8 cellular contexts compared by ENCODE assay signal in the genomic region with DNA sequence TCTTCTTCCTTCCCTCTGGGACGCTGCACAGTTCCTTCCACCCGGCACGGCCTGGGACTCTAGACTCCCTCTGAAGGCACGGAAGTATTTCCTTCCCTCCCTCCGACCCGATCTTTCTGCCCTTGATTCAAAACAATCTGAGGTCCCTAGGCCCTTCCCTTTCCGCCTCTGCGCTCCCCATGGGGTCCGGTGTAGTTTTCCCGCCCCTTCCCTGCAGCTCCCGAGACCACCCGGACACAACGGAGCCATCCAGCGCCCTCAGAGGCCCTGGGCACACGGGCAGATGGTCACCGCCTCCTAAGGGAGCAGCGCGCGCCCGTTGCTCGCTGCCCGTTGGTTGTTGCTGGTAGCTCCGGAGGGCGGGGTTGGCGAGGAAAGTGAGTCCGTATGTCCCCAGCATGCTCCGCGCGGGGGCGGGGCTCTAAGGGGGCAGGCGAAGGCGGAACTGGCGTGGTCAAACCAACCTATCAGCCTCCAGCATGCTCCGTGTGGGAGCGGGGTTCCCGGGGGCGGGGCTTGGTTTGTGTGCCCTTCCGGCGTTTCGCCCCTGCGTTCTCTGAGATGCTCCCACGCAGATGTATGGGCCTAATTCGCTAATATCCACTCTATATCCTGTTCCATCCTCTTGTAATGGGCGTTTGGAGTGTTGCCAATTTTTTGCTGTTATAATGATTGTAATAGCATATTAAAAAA. TPM values are rescaled to one million over a fixed set of nuclear protein-coding genes. Genes with fewer than 3 reads are reported as not detected.
A peak's percentile ranks its signal among the peaks of the same experiment; 100 is the strongest.
DNase-seq lines count a peak whose midpoint lies in the region; TF ChIP-seq lines count a peak whose summit lies in the region.

No MANE protein-coding gene starts in this region.

- H3K27me3 Mint-ChIP-seq in HFFc6 (ENCODE audit: insufficient read depth): peaks cover 4% of the 10 kb centered on the region

- TF ChIP-seq CTCF in HFFc6 (IDR thresholded peaks at IDR 0.05) (no peak), neutrophil (IDR thresholded peaks at IDR 0.05) (peak; percentile 21)

- H3K4me1 Mint-ChIP-seq in HFFc6 (ENCODE audit: low read depth): peaks cover 17% of the 10 kb centered on the region

- peak overlapping the region; percentile 92 for H3K27ac Mint-ChIP-seq in HFFc6

- no peaks in the 10 kb centered on the region for H3K36me3 Mint-ChIP-seq in HFFc6 (ENCODE audit: low read depth)

- no peaks in the 10 kb centered on the region for H3K9me3 Mint-ChIP-seq in HFFc6

- H3K27ac ChIP-seq in neutrophil (peak overlapping the region; percentile 85), substantia nigra (ENCODE audit: low read depth, low read length, poor library complexity, severe bottlenecking) (peak overlapping the region; percentile 95)

- H3K36me3 ChIP-seq in neutrophil: no peaks in the 10 kb centered on the region

- H3K4me1 ChIP-seq in neutrophil (ENCODE audit: control insufficient read depth in 1 of 2, insufficient read depth in 1 of 2, low read depth in 1 of 2, low read length in 1 of 2): peaks cover 14 to 17% of the 10 kb centered on the region in 2 experiments

- peak overlapping the region; percentile 90 for H3K4me3 Mint-ChIP-seq in HFFc6

- no peaks in the 10 kb centered on the region for H3K27me3 ChIP-seq in neutrophil

- H3K4me3 ChIP-seq in neutrophil (ENCODE audit: low read depth in 1 of 2, low read length in 1 of 2): peak overlapping the region; percentile 80 to 81

- H3K9me3 ChIP-seq in neutrophil: no peaks in the 10 kb centered on the region

- in situ Hi-C loops in SK-MEL-5 (cut with HindIII; ENCODE audit: low pct_unique_long_range_greater_than_20kb, low sequenced_read_pairs): no loop called here

- DNase-seq in GM04504 (ENCODE audit: low read depth) (peak; percentile 96), HFFc6 (peak; percentile 97), NAMALWA (ENCODE audit: low spot score) (peak; percentile 99), SK-MEL-5 (ENCODE audit: low read depth, low spot score) (peak; percentile 99), germinal center (ENCODE audit: low spot score) (peak; percentile 99), substantia nigra (lab: John Stamatoyannopoulos, UW) (peak; percentile 83 to 99 (median 98))
- peak; percentile 100 for DNase-seq in activated naive CD4-positive, alpha-beta T cell treated with anti-CD3 and anti-CD28 coated beads, Interleukin-2, amount 50 U/mL, for 16 hours

RNA-seq across cellular contexts. Expression of gene MIF, which starts 19.6 kb away (rescaled TPM):
- total RNA-seq in HFFc6 (2021; fragmentation: NEBNext Ultra II Directional; extraction: Animal tissue kit (Norgen Biotek cat#: 25700)): 100 to 1,000 TPM; 625 to 741 (median 699) TPM
- total RNA-seq in SK-MEL-5 (2014; rRNA removed; shearing (Covaris generic)): 837 and 896 TPM in 2 replicates
- polyA plus RNA-seq in SK-MEL-5 (2015; cell fraction: cytosol; rRNA removed): 1,254 and 1,570 TPM in 2 replicates
- 101 and 169 TPM in 2 replicates for polyA plus RNA-seq in SK-MEL-5 (2015; cell fraction: nucleus; rRNA removed)

RNA-seq across cellular contexts. Expression of gene GSTT2B, which starts 47.2 kb away (rescaled TPM):
- total RNA-seq in HFFc6 (2021; fragmentation: NEBNext Ultra II Directional; extraction: Animal tissue kit (Norgen Biotek cat#: 25700)): 10 to 100 TPM; 31.4 to 39.2 (median 34.1) TPM
- total RNA-seq in SK-MEL-5 (2014; rRNA removed; shearing (Covaris generic)): 1.2 TPM in 2 replicates
- 0.81 and 3.0 TPM in 2 replicates for polyA plus RNA-seq in SK-MEL-5 (2015; cell fraction: cytosol; rRNA removed)
- polyA plus RNA-seq in SK-MEL-5 (2015; cell fraction: nucleus; rRNA removed): 11.3 and 16.6 TPM in 2 replicates

RNA-seq across cellular contexts. Expression of gene DDTL, which starts 52.9 kb away (rescaled TPM):
- total RNA-seq in HFFc6 (2021; fragmentation: NEBNext Ultra II Directional; extraction: Animal tissue kit (Norgen Biotek cat#: 25700)): under 1 TPM; 0.26 to 0.66 (median 0.47) TPM
- total RNA-seq in SK-MEL-5 (2014; rRNA removed; shearing (Covaris generic)): 1.6 and 1.8 TPM in 2 replicates
- polyA plus RNA-seq in SK-MEL-5 (2015; cell fraction: cytosol; rRNA removed): 0.42 TPM in 2 replicates
- polyA plus RNA-seq in SK-MEL-5 (2015; cell fraction: nucleus; rRNA removed): not detected in 2 replicates

RNA-seq across cellular contexts. Expression of gene SLC2A11, which starts 56.1 kb away (rescaled TPM):
- 10 to 100 TPM in 4 of 6 experiments, 1 to 10 TPM in 2; 8.9 to 13.2 (median 10.5) TPM for total RNA-seq in HFFc6 (2021; fragmentation: NEBNext Ultra II Directional; extraction: Animal tissue kit (Norgen Biotek cat#: 25700))
- 20.6 and 20.7 TPM in 2 replicates for total RNA-seq in SK-MEL-5 (2014; rRNA removed; shearing (Covaris generic))
- 18.2 and 23.0 TPM in 2 replicates for polyA plus RNA-seq in SK-MEL-5 (2015; cell fraction: cytosol; rRNA removed)
- polyA plus RNA-seq in SK-MEL-5 (2015; cell fraction: nucleus; rRNA removed): 97.9 and 105 TPM in 2 replicates

Comparison
In these comparisons a context has a peak if more than half of its experiments do, and no peak if none do; other contexts are left out.
1. Peak in every context shown above with its lines: DNase-seq, H3K4me3 ChIP-seq and H3K27ac ChIP-seq.
2. RNA of gene GSTT2B, which starts 47.2 kb away (total RNA-seq): 31.4 to 39.2 TPM in HFFc6; 1.2 TPM in SK-MEL-5; every median in the first group is over 10 times any median in the second.